ENCODE assay signal across 15 cellular contexts in genomic region chr1:230091473-230092231, GRCh38. TPM values are rescaled to one million over a fixed set of nuclear protein-coding genes. Genes with fewer than 3 reads are reported as not detected.
DNase-seq lines count a peak whose midpoint lies in the region; ATAC-seq and TF ChIP-seq lines count a peak whose summit lies in the region.
"Had no signal": no experiment of that assay in that cellular context is flagged by ENCODE, and none has a peak within 500 bp of the region (broad histone marks: within the 10 kb centered on the region; RNA-seq: fewer than 3 reads in every experiment).

No MANE protein-coding gene starts in this region.

- H3K27me3 ChIP-seq in ACC112 (ENCODE audit: insufficient read depth, low read length) (no peaks in the 10 kb centered on the region), IMR-90 (ENCODE audit: control insufficient read depth, insufficient read depth, low read length) (no peaks in the 10 kb centered on the region), adrenal gland (no peaks in the 10 kb centered on the region), heart left ventricle (no peaks in the 10 kb centered on the region)
- H3K27me3 ChIP-seq in CD4-positive, alpha-beta T cell (ENCODE audit: control insufficient read depth, insufficient read depth, low read length) = no peaks in the 10 kb centered on the region
- H3K27me3 ChIP-seq: BE2C, vagina had no signal

- peaks cover 88% of the 10 kb centered on the region for H3K79me2 ChIP-seq in ACC112 (ENCODE audit: control insufficient read depth, insufficient read depth, low read length, unreplicated experiment)

- no peak for ATAC-seq in IMR-90 (ENCODE audit: low read depth)
- no peak for ATAC-seq in heart left ventricle
- ATAC-seq in CD4-positive, alpha-beta T cell (ENCODE audit: poor library complexity) = no peak
- ATAC-seq: activated CD8-positive, alpha-beta memory T cell treated with anti-CD3 and anti-CD28 coated beads, Interleukin-2, amount 10 ng/mL, durations not matched to agents 7 days and 5 days; stimulated activated naive CD8-positive, alpha-beta T cell treated with anti-CD3 and anti-CD28 coated beads, Interleukin-15, amount 100 ng/mL, for 72 hours had no signal

- H3K18ac ChIP-seq in IMR-90 (ENCODE audit: low read depth, low read length) = peak overlapping the region; percentile 68

- H3K23ac ChIP-seq in IMR-90 (ENCODE audit: low read depth, low read length) = peak overlapping the region; percentile 1; the same call in 1 of the 2 replicates

- no peak overlapping the region for H2AFZ ChIP-seq in ACC112 (ENCODE audit: low read length, unreplicated experiment)
- H2AFZ ChIP-seq in IMR-90 (replicated peaks; ENCODE audit: low read length, poor library complexity) = no peak overlapping the region

- H3K4me1 ChIP-seq in ACC112 (ENCODE audit: control insufficient read depth, insufficient read depth, low read length, unreplicated experiment) (peaks cover 63% of the 10 kb centered on the region), IMR-90 (ENCODE audit: control insufficient read depth, insufficient read depth, low read length) (peaks cover 19% of the 10 kb centered on the region), adrenal gland (replicated peaks in 1 of 2) (peaks cover 20 to 63% of the 10 kb centered on the region in 2 donors), heart left ventricle (peaks cover 0 to 32% (median 5%) of the 10 kb centered on the region in 12 donors)

- dilution Hi-C loops in IMR-90 (cut with HindIII; ENCODE audit: low sequenced_read_pairs, unreplicated experiment) = no loop called here

- peak overlapping the region; percentile 93 for H4K91ac ChIP-seq in IMR-90 (ENCODE audit: insufficient read depth, low read depth, low read length)

- H3K4me3 ChIP-seq in ACC112 (ENCODE audit: low read depth, low read length) (peak overlapping the region; percentile 24; the same call in 1 of the 2 replicates), IMR-90 (ENCODE audit: insufficient read depth, low read depth, low read length) (no peak overlapping the region), adrenal gland (no peak overlapping the region), heart left ventricle (no peak overlapping the region)
- H3K4me3 ChIP-seq: vagina had no signal

- 0 out of 2 replicates have a peak overlapping the region, but pooled peaks have one; percentile 23 for H3K4me2 ChIP-seq in IMR-90 (ENCODE audit: low read depth, low read length)

- H3K9me1 ChIP-seq in IMR-90 (ENCODE audit: insufficient read depth, low read length) = peaks cover 18% of the 10 kb centered on the region

- WGBS in IMR-90 (ENCODE audit: extremely low coverage in 2 of 2, insufficient read length in 1 of 2), 2 experiments = no CpG with 5 or more reads among the region's 12 CpGs
- 81 to 87% (median 83%) methylated on average over 10 to 12 of the region's 12 CpGs for WGBS in adrenal gland, 4 donors
- WGBS in heart left ventricle, 4 donors = 94 to 97% (median 95%) methylated on average over 12 of the region's 12 CpGs

- H2BK120ac ChIP-seq in IMR-90 (ENCODE audit: low read depth, low read length) = peak overlapping the region; percentile 28

- peak overlapping the region; percentile 90 for H2BK5ac ChIP-seq in IMR-90 (ENCODE audit: low read depth, low read length, poor library complexity, severe bottlenecking)

- BruUV-seq in IMR-90 (replicated peaks; lab: Mats Ljungman, UMichigan) = no TSS peak

- TF ChIP-seq CTCF in IMR-90 (conservative IDR thresholded peaks at IDR 0.05; ENCODE audit: low read depth, low read length) = no peak
- no peak for TF ChIP-seq CTCF in adrenal gland (IDR thresholded peaks at IDR 0.05)
- no peak for TF ChIP-seq CTCF in heart left ventricle (IDR thresholded peaks at IDR 0.05)
- no peak for TF ChIP-seq CTCF in CD4-positive, alpha-beta T cell (IDR thresholded peaks at IDR 0.05)

- H3K36me3 ChIP-seq in ACC112 (ENCODE audit: insufficient read depth, low read length) (peaks cover 11% of the 10 kb centered on the region; the same call in 1 of the 2 replicates), IMR-90 (ENCODE audit: control insufficient read depth, insufficient read depth, low read length) (peaks cover 6% of the 10 kb centered on the region), adrenal gland (replicated peaks in 1 of 2) (no peaks in the 10 kb centered on the region), heart left ventricle (peaks cover 0 to 20% (median 9%) of the 10 kb centered on the region in 9 donors)
- H3K36me3 ChIP-seq: vagina had no signal

- no peak overlapping the region for H3K4me3 Mint-ChIP-seq in CD4-positive, alpha-beta T cell
- H3K4me3 Mint-ChIP-seq: activated CD8-positive, alpha-beta memory T cell treated with anti-CD3 and anti-CD28 coated beads, Interleukin-2, amount 10 ng/mL, durations not matched to agents 7 days and 5 days; stimulated activated naive CD8-positive, alpha-beta T cell treated with anti-CD3 and anti-CD28 coated beads, Interleukin-15, amount 100 ng/mL, for 72 hours had no signal

- in situ Hi-C loops in IMR-90 (cut with MboI; ENCODE audit: low sequenced_read_pairs) = loop anchor here (25.0 kb wide), 1 partner anchor 771 kb away; the partner anchor contains the start of gene C1orf198

- H4K8ac ChIP-seq in IMR-90 (ENCODE audit: low read depth in 2 of 2, low read length in 2 of 2) = peak overlapping the region; percentile 74 to 93

- peak overlapping the region; percentile 11 for H4K5ac ChIP-seq in IMR-90 (ENCODE audit: low read depth, low read length)

- POLR2A ChIA-PET in IMR-90 (lab: Charles Lee; ENCODE audit: unreplicated experiment) = interaction anchor here (0.6 kb wide), 1 partner anchor 9 kb away, joined by 11 read pairs; no protein-coding TSS in a partner anchor
- POLR2A ChIA-PET in CD4-positive, alpha-beta T cell (lab: Charles Lee) = no interaction called here

- intact Hi-C loops in IMR-90 (cut with micrococcal nuclease) = loop anchor here (2.0 kb wide), 1 partner anchor 13 kb away; no protein-coding TSS in a partner anchor
- intact Hi-C loops in adrenal gland (cut with DNase I) = no loop called here
- intact Hi-C loops in heart left ventricle (cut with DNase I) = no loop called here
- intact Hi-C loops in CD4-positive, alpha-beta T cell (cut with DNase I, micrococcal nuclease) = no loop called here

- H3K9me3 ChIP-seq in IMR-90 (ENCODE audit: control insufficient read depth, insufficient read depth, low read length) (no peaks in the 10 kb centered on the region), adrenal gland (replicated peaks in 1 of 3) (no peaks in the 10 kb centered on the region), heart left ventricle (no peaks in the 10 kb centered on the region)
- no peaks in the 10 kb centered on the region for H3K9me3 ChIP-seq in CD4-positive, alpha-beta T cell (ENCODE audit: control insufficient read depth, low read length)
- H3K9me3 ChIP-seq: BE2C, vagina had no signal

- peak overlapping the region; percentile 74 for H3K4ac ChIP-seq in IMR-90 (ENCODE audit: low read depth, low read length)

- peaks cover 49 to 77% of the 10 kb centered on the region in 2 experiments for H3K79me1 ChIP-seq in IMR-90 (ENCODE audit: low read depth in 1 of 2, low read length in 2 of 2)

- no peak overlapping the region for H3K27ac Mint-ChIP-seq in CD4-positive, alpha-beta T cell
- H3K27ac Mint-ChIP-seq: activated CD8-positive, alpha-beta memory T cell treated with anti-CD3 and anti-CD28 coated beads, Interleukin-2, amount 10 ng/mL, durations not matched to agents 7 days and 5 days had no signal

- peak overlapping the region; percentile 77 for H2AK5ac ChIP-seq in IMR-90 (ENCODE audit: low read depth, low read length)

- peak overlapping the region; percentile 67; the same call in 2 of the 3 replicates for H2BK15ac ChIP-seq in IMR-90 (ENCODE audit: low read depth, low read length)

- no peaks in the 10 kb centered on the region for H3K9me3 Mint-ChIP-seq in CD4-positive, alpha-beta T cell
- H3K9me3 Mint-ChIP-seq: stimulated activated naive CD8-positive, alpha-beta T cell treated with anti-CD3 and anti-CD28 coated beads, Interleukin-15, amount 100 ng/mL, for 72 hours had no signal

- peak overlapping the region; percentile 60 for H3K14ac ChIP-seq in IMR-90 (replicated peaks; ENCODE audit: low read depth, low read length)

- H2AK9ac ChIP-seq in IMR-90 (replicated peaks; ENCODE audit: low read depth, low read length, poor library complexity) = peak overlapping the region; percentile 71

- H3K27me3 Mint-ChIP-seq in CD4-positive, alpha-beta T cell = no peaks in the 10 kb centered on the region
- H3K27me3 Mint-ChIP-seq: activated CD8-positive, alpha-beta memory T cell treated with anti-CD3 and anti-CD28 coated beads, Interleukin-2, amount 10 ng/mL, durations not matched to agents 7 days and 5 days; stimulated activated naive CD8-positive, alpha-beta T cell treated with anti-CD3 and anti-CD28 coated beads, Interleukin-15, amount 100 ng/mL, for 72 hours had no signal

- CTCF ChIA-PET in IMR-90 (lab: Yijun Ruan, JAX) = interaction anchor here (0.5 to 1.1 kb wide), 2 partner anchors 10 to 18 kb away, joined by 3 to 4 read pairs; no protein-coding TSS in a partner anchor
- CTCF ChIA-PET in CD4-positive, alpha-beta T cell (lab: Charles Lee) = interaction anchor here (0.7 kb wide), 1 partner anchor 816 kb away, joined by 3 read pairs; no protein-coding TSS in a partner anchor

- no peak for TF ChIP-seq POLR2A in IMR-90 (IDR thresholded peaks at IDR 0.05; ENCODE audit: low read depth, low read length)
- TF ChIP-seq POLR2A in adrenal gland (IDR thresholded peaks at IDR 0.05) = no peak
- TF ChIP-seq POLR2A in heart left ventricle (IDR thresholded peaks at IDR 0.05) = no peak

- H3K4me1 Mint-ChIP-seq in CD4-positive, alpha-beta T cell (ENCODE audit: low read depth) = peaks cover 36% of the 10 kb centered on the region

- peak overlapping the region; percentile 28 for H2BK20ac ChIP-seq in IMR-90 (ENCODE audit: low read depth, low read length)

- peaks cover 24% of the 10 kb centered on the region for H3K36me3 Mint-ChIP-seq in CD4-positive, alpha-beta T cell (ENCODE audit: low read depth)

- H3K56ac ChIP-seq in IMR-90 (ENCODE audit: extremely low read depth, insufficient read depth, low read length) = no peak overlapping the region

- H3K27ac ChIP-seq in ACC112 (ENCODE audit: low read depth, low read length) (peak overlapping the region; percentile 89), IMR-90 (ENCODE audit: insufficient read depth, low read length) (peak overlapping the region; percentile 72), adrenal gland (peak overlapping the region; percentile 2 to 81 (median 58)), heart left ventricle (no peak overlapping the region)
- no peak overlapping the region for H3K27ac ChIP-seq in CD4-positive, alpha-beta T cell (ENCODE audit: low read depth, low read length)
- H3K27ac ChIP-seq: vagina had no signal

- peaks cover 3% of the 10 kb centered on the region; the same call in 1 of the 2 replicates for H4K20me1 ChIP-seq in IMR-90 (ENCODE audit: insufficient read depth, low read length)

- H3K9ac ChIP-seq in IMR-90 (ENCODE audit: low read depth, low read length) = no peak overlapping the region

- DNase-seq in IMR-90 (peak; percentile 66), adrenal gland (no peak), iris pigment epithelial cell (ENCODE audit: low read depth) (peak; percentile 69), NCI-H748 treated with DMSO at 0.1 percent for 48 hours (lab: John Stamatoyannopoulos, UW) (no peak), heart left ventricle (no peak), NK-92 (lab: John Stamatoyannopoulos, UW; ENCODE audit: unreplicated experiment) (no peak)
- DNase-seq in CD4-positive, alpha-beta T cell = no peak
- DNase-seq: activated CD4-positive, CD25-positive, alpha-beta regulatory T cell; activated CD8-positive, alpha-beta memory T cell treated with anti-CD3 and anti-CD28 coated beads, Interleukin-2, amount 10 ng/mL, durations not matched to agents 7 days and 5 days; BE2C; midbrain; NCI-H1092; stimulated activated naive CD8-positive, alpha-beta T cell treated with anti-CD3 and anti-CD28 coated beads, Interleukin-15, amount 100 ng/mL, for 72 hours had no signal

- TF ChIP-seq RAD21 in IMR-90 (IDR thresholded peaks at IDR 0.05; ENCODE audit: low read length) = no peak

RNA-seq across cellular contexts. Expression of gene GALNT2, which starts 24.6 kb away (rescaled TPM):
- 50.4 and 58.6 TPM in 2 replicates for total RNA-seq in IMR-90 (2012; rRNA removed)
- polyA plus RNA-seq in IMR-90 (2012; rRNA removed) = 170 and 189 TPM in 2 replicates
- polyA plus RNA-seq in IMR-90 (2012; cell fraction: cytosol; rRNA removed) = 173 and 231 TPM in 2 replicates
- 130 and 137 TPM in 2 replicates for polyA plus RNA-seq in IMR-90 (2012; cell fraction: nucleus; rRNA removed; ENCODE audit: low replicate concordance)
- 100 to 1,000 TPM in 4 of 8 donors, 10 to 100 TPM in 4; 54.1 to 220 (median 95.5) TPM for total RNA-seq in adrenal gland
- 100 to 1,000 TPM in 1 of 3 donors, 10 to 100 TPM in 2; 22.3 to 164 (median 39.1) TPM for polyA plus RNA-seq in adrenal gland
- total RNA-seq in heart left ventricle = 10 to 100 TPM; 21.0 to 44.9 (median 31.6) TPM
- polyA plus RNA-seq in heart left ventricle = 10 to 100 TPM; 10.1 to 44.8 TPM
- total RNA-seq in CD4-positive, alpha-beta T cell = 10 to 100 TPM; 11.0 to 11.4 TPM

Comparison
In these comparisons a context has a peak if more than half of its experiments do, and no peak if none do; other contexts are left out.
1. H3K27ac ChIP-seq: peak in ACC112 (single experiment), IMR-90 (single experiment) and adrenal gland (5 of 5); none in heart left ventricle (0 of 12) and CD4-positive, alpha-beta T cell (single experiment).
2. DNase-seq: peak in IMR-90 (single experiment) and iris pigment epithelial cell (single experiment); none in adrenal gland (0 of 7), NCI-H748 treated with DMSO at 0.1 percent for 48 hours (single experiment), heart left ventricle (0 of 5), NK-92 (single experiment) and CD4-positive, alpha-beta T cell (0 of 10).